15 cellular contexts compared by ENCODE assay signal in the genomic region with DNA sequence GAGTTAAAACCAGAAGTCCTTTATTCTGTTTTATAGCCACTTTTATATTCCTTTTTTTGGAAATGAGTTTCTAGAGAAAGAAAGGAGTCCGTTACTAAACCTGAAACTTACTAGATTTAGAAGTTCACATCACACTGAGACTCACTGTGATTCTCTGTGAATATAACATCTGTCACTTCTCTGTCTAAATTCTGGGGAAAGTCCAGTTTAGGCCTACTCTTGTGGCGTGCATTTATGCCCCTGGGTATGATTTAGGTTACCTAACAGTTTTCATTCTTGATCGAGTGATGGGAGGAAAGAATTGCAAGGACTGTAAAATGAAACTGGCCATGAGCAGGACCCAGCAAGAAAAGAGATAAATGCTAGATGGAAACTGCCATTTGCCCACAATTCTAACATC.
DNase-seq lines count a peak whose midpoint lies in the region; ATAC-seq and TF ChIP-seq lines count a peak whose summit lies in the region.
"Had no signal": no experiment of that assay in that cellular context is flagged by ENCODE, and none has a peak within 500 bp of the region (broad histone marks: within the 10 kb centered on the region; RNA-seq: fewer than 3 reads in every experiment).

No MANE protein-coding gene starts in this region.

- peak; percentile 58 for DNase-seq in GM06990 (ENCODE audit: extremely low read depth, insufficient read length)
- DNase-seq in germinal center (ENCODE audit: low spot score), result no peak
- no peak for DNase-seq in stimulated activated CD4-positive, alpha-beta T cell treated with anti-CD3 and anti-CD28 coated beads, Interleukin-4, amount 100 ng/mL, for 4 hours
- no peak for DNase-seq in stimulated activated CD4-positive, alpha-beta T cell treated with anti-CD3 and anti-CD28 coated beads, Interleukin-4, amount 100 ng/mL, for 24 hours
- DNase-seq: activated T-cell treated with anti-CD3 and anti-CD28 coated beads, Interleukin-2, amount 50 U/mL, for 24 hours; left ventricle myocardium superior; NCI-H1105 treated with DMSO at 0.1 percent for 48 hours; NCI-H526; SJCRH30; thyroid gland had no signal

- no peak for TF ChIP-seq POLR2A in gastroesophageal sphincter (IDR thresholded peaks at IDR 0.05)

- H3K4me1 ChIP-seq in gastroesophageal sphincter, result no peaks in the 10 kb centered on the region
- H3K4me1 ChIP-seq: neural progenitor cell, SJCRH30, thyroid gland had no signal

- H3K9me3 ChIP-seq in gastroesophageal sphincter, result no peaks in the 10 kb centered on the region
- H3K9me3 ChIP-seq: SJCRH30, thyroid gland had no signal

- 78% methylated on average over 3 of the region's 3 CpGs for WGBS in gastroesophageal sphincter (ENCODE audit: low coverage in 1 of 2), 2 donors

- no peak for TF ChIP-seq EP300 in gastroesophageal sphincter (IDR thresholded peaks at IDR 0.05)

- H3K27ac ChIP-seq in gastroesophageal sphincter, result no peak overlapping the region
- H3K27ac ChIP-seq: neural progenitor cell, SJCRH30, thyroid gland had no signal

- H3K36me3 ChIP-seq in GM06990 (ENCODE audit: control insufficient read depth, insufficient read depth, low read length) (no peaks in the 10 kb centered on the region), gastroesophageal sphincter (no peaks in the 10 kb centered on the region)
- H3K36me3 ChIP-seq: neural progenitor cell, SJCRH30, thyroid gland had no signal

- TF ChIP-seq CTCF in GM06990 (IDR thresholded peaks at IDR 0.05; ENCODE audit: insufficient read depth, low read length, poor library complexity, severe bottlenecking), result no peak
- no peak for TF ChIP-seq CTCF in gastroesophageal sphincter (IDR thresholded peaks at IDR 0.05)

- H3K27me3 ChIP-seq in GM06990 (replicated peaks; ENCODE audit: control insufficient read depth, insufficient read depth, low read length) (no peaks in the 10 kb centered on the region), gastroesophageal sphincter (no peaks in the 10 kb centered on the region)
- H3K27me3 ChIP-seq: neural progenitor cell, SJCRH30, thyroid gland had no signal

- no peak overlapping the region for H3K4me3 ChIP-seq in GM06990 (replicated peaks; ENCODE audit: low read depth, low read length)
- H3K4me3 ChIP-seq in gastroesophageal sphincter, result no peak overlapping the region
- H3K4me3 ChIP-seq: neural progenitor cell, SJCRH30, thyroid gland had no signal

- ATAC-seq in GM19025 (IDR thresholded peaks at IDR 0.05; ENCODE audit: low read depth, unreplicated experiment) (peak; percentile 94), GM21737 (IDR thresholded peaks at IDR 0.05; ENCODE audit: unreplicated experiment) (peak; percentile 80), HG03097 (IDR thresholded peaks at IDR 0.05; ENCODE audit: low FRiP score, unreplicated experiment) (peak; percentile 78), gastroesophageal sphincter (no peak)
- ATAC-seq: left ventricle myocardium superior had no signal
